In the genomic region with DNA sequence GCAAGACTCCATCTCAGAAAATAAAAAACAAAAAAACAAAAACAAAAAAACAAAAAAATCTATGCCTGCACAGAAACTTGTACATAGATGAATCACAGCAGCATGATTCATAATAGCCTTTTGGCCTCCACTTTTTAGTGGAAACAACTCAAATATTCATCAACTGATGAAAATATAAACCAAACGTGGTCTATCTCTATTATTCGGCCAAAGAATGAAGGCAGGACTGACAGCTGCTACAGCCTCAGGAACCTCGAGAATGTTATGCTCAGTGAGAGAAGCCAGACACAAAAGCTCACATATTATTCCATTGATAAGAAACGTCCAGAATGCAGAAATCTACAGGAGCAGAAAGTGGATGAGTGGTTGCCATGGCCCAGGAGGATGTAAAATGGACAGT, we compare ENCODE assay signal across 19 cellular contexts. TPM values are rescaled to one million over a fixed set of nuclear protein-coding genes. Genes with fewer than 3 reads are reported as not detected.
A peak's percentile ranks its signal among the peaks of the same experiment; 100 is the strongest.
DNase-seq lines count a peak whose midpoint lies in the region; ATAC-seq, FAIRE-seq and TF ChIP-seq lines count a peak whose summit lies in the region.
"Had no signal": no experiment of that assay in that cellular context is flagged by ENCODE, and none has a peak within 500 bp of the region (broad histone marks: within the 10 kb centered on the region; RNA-seq: fewer than 3 reads in every experiment).

No MANE protein-coding gene starts in this region.

- WGBS in thyroid gland, 2 donors, result 48 to 57% methylated on average over 4 of the region's 4 CpGs

- H3K9me2 ChIP-seq in HCT116 (ENCODE audit: insufficient read depth), result no peaks in the 10 kb centered on the region

- H3K36me3 Mint-ChIP-seq in astrocyte (ENCODE audit: low read depth, unreplicated experiment), result no peaks in the 10 kb centered on the region
- H3K36me3 Mint-ChIP-seq in activated CD8-positive, alpha-beta T cell treated with anti-CD3 and anti-CD28 coated beads, Interleukin-2, amount 10 ng/mL, durations not matched to agents 7 days and 5 days (ENCODE audit: low read depth), result no peaks in the 10 kb centered on the region
- H3K36me3 Mint-ChIP-seq: CD14-positive monocyte; stimulated activated effector memory CD8-positive, alpha-beta T cell treated with anti-CD3 and anti-CD28 coated beads, Interleukin-12 subunit alpha, Interleukin-12 subunit beta, amount 100 ng/mL, for 72 hours had no signal

- CTCF ChIA-PET in HCT116 (lab: Charles Lee), result no interaction called here
- CTCF ChIA-PET in activated CD8-positive, alpha-beta T cell treated with anti-CD3 and anti-CD28 coated beads, Interleukin-2, amount 10 ng/mL, durations not matched to agents 7 days and 5 days (lab: Charles Lee), result no interaction called here

- BruUV-seq in HCT116 (replicated peaks; lab: Mats Ljungman, UMichigan), result no TSS peak

- peak overlapping the region; percentile 39; the same call in 1 of the 2 replicates for H3K27ac ChIP-seq in HCT116 (ENCODE audit: low read depth, low read length)
- peak overlapping the region; percentile 16 for H3K27ac ChIP-seq in astrocyte (ENCODE audit: low read depth, low read length)
- peak overlapping the region; percentile 16 to 92 (median 49) for H3K27ac ChIP-seq in thyroid gland
- no peak overlapping the region for H3K27ac ChIP-seq in effector memory CD4-positive, alpha-beta T cell (ENCODE audit: insufficient read depth, low read length, poor library complexity, severe bottlenecking)
- H3K27ac ChIP-seq: SK-N-MC had no signal

- no peak overlapping the region for H3K4me3 Mint-ChIP-seq in astrocyte (ENCODE audit: unreplicated experiment)
- H3K4me3 Mint-ChIP-seq in activated CD8-positive, alpha-beta T cell treated with anti-CD3 and anti-CD28 coated beads, Interleukin-2, amount 10 ng/mL, durations not matched to agents 7 days and 5 days, result no peak overlapping the region
- H3K4me3 Mint-ChIP-seq: activated T-cell treated with anti-CD3 and anti-CD28 coated beads, Interleukin-2, amount 50 U/mL, for 72 hours; CD14-positive monocyte; stimulated activated effector memory CD8-positive, alpha-beta T cell treated with anti-CD3 and anti-CD28 coated beads, Interleukin-12 subunit alpha, Interleukin-12 subunit beta, amount 100 ng/mL, for 72 hours had no signal

- H2AFZ ChIP-seq in HCT116 (ENCODE audit: low read depth, low read length, poor library complexity, severe bottlenecking) (no peak overlapping the region), astrocyte (ENCODE audit: low read depth, low read length) (no peak overlapping the region)

- TF ChIP-seq CTCF in HCT116 (IDR thresholded peaks at IDR 0.05 in 2 of 3, conservative IDR thresholded peaks at IDR 0.05 in 1 of 3; ENCODE audit: borderline replicate concordance in 1 of 3, insufficient read depth in 1 of 3, low read depth in 2 of 3, low read length in 2 of 3) (no peak), astrocyte (IDR thresholded peaks at IDR 0.05; ENCODE audit: insufficient read depth, low read depth, low read length) (no peak), thyroid gland (IDR thresholded peaks at IDR 0.05) (no peak)

- intact Hi-C loops in HCT116 (cut with micrococcal nuclease), result no loop called here
- intact Hi-C loops in thyroid gland (cut with DNase I), result no loop called here

- H3K79me2 ChIP-seq in HCT116 (ENCODE audit: insufficient read depth, low read length) (no peaks in the 10 kb centered on the region), astrocyte (ENCODE audit: insufficient read depth, low read length) (no peaks in the 10 kb centered on the region)

- H3K4me2 ChIP-seq in HCT116 (ENCODE audit: low read length) (peak overlapping the region; percentile 90), astrocyte (ENCODE audit: low read length) (peak overlapping the region; percentile 4)

- TF ChIP-seq POLR2A in HCT116 (IDR thresholded peaks at IDR 0.05; ENCODE audit: borderline replicate concordance, extremely low read depth, insufficient read depth, insufficient read length) (no peak), thyroid gland (IDR thresholded peaks at IDR 0.05) (no peak)

- H3K9ac ChIP-seq in HCT116 (ENCODE audit: low read length), result peak overlapping the region; percentile 18; the same call in 1 of the 2 replicates
- H3K9ac ChIP-seq in astrocyte (ENCODE audit: low read length), result no peak overlapping the region

- POLR2A ChIA-PET in HCT116 (lab: Charles Lee), result interaction anchor here (1.1 kb wide), 1 partner anchor 26 kb away, joined by 3 read pairs; no protein-coding TSS in a partner anchor
- POLR2A ChIA-PET in activated CD8-positive, alpha-beta T cell treated with anti-CD3 and anti-CD28 coated beads, Interleukin-2, amount 10 ng/mL, durations not matched to agents 7 days and 5 days (lab: Charles Lee), result no interaction called here

- RAD21 ChIA-PET in HCT116 (lab: Charles Lee; ENCODE audit: low non-redundant PET in 1 of 2, low total read pairs in 2 of 2, uncharacterized antibody in 2 of 2, unreplicated experiment in 2 of 2), result no interaction called here

- H3K4me1 ChIP-seq in HCT116 (ENCODE audit: control insufficient read depth in 1 of 2, insufficient read depth in 2 of 2, low read length in 2 of 2) (peaks cover 50 to 64% of the 10 kb centered on the region in 2 experiments), astrocyte (ENCODE audit: insufficient read depth, low read length) (peaks cover 20% of the 10 kb centered on the region), thyroid gland (peaks cover 14 to 42% of the 10 kb centered on the region in 2 donors)
- no peaks in the 10 kb centered on the region for H3K4me1 ChIP-seq in effector memory CD4-positive, alpha-beta T cell (ENCODE audit: control insufficient read depth, insufficient read depth, low read length, poor library complexity, severe bottlenecking)

- H4K20me1 ChIP-seq in HCT116 (ENCODE audit: insufficient read depth), result no peaks in the 10 kb centered on the region
- no peaks in the 10 kb centered on the region for H4K20me1 ChIP-seq in astrocyte (ENCODE audit: insufficient read depth, low read length)

- no peak for TF ChIP-seq RAD21 in HCT116 (IDR thresholded peaks at IDR 0.05; ENCODE audit: low read depth)

- no peaks in the 10 kb centered on the region for H3K9me3 Mint-ChIP-seq in astrocyte (ENCODE audit: unreplicated experiment)
- no peaks in the 10 kb centered on the region for H3K9me3 Mint-ChIP-seq in activated CD8-positive, alpha-beta T cell treated with anti-CD3 and anti-CD28 coated beads, Interleukin-2, amount 10 ng/mL, durations not matched to agents 7 days and 5 days (ENCODE audit: insufficient read depth)
- H3K9me3 Mint-ChIP-seq: activated T-cell treated with anti-CD3 and anti-CD28 coated beads, Interleukin-2, amount 50 U/mL, for 72 hours; CD14-positive monocyte; stimulated activated effector memory CD8-positive, alpha-beta T cell treated with anti-CD3 and anti-CD28 coated beads, Interleukin-12 subunit alpha, Interleukin-12 subunit beta, amount 100 ng/mL, for 72 hours had no signal

- H3K27me3 ChIP-seq in HCT116 (ENCODE audit: insufficient read depth, low read length) (no peaks in the 10 kb centered on the region), astrocyte (ENCODE audit: insufficient read depth, low read length) (no peaks in the 10 kb centered on the region), thyroid gland (no peaks in the 10 kb centered on the region)
- H3K27me3 ChIP-seq in effector memory CD4-positive, alpha-beta T cell (replicated peaks; ENCODE audit: control insufficient read depth, insufficient read depth, low read length, poor library complexity, severe bottlenecking), result no peaks in the 10 kb centered on the region

- H3K27ac Mint-ChIP-seq in astrocyte (ENCODE audit: unreplicated experiment), result peak overlapping the region; percentile 38
- H3K27ac Mint-ChIP-seq in activated CD8-positive, alpha-beta T cell treated with anti-CD3 and anti-CD28 coated beads, Interleukin-2, amount 10 ng/mL, durations not matched to agents 7 days and 5 days, result no peak overlapping the region
- H3K27ac Mint-ChIP-seq: activated T-cell treated with anti-CD3 and anti-CD28 coated beads, Interleukin-2, amount 50 U/mL, for 72 hours; CD14-positive monocyte; stimulated activated effector memory CD8-positive, alpha-beta T cell treated with anti-CD3 and anti-CD28 coated beads, Interleukin-12 subunit alpha, Interleukin-12 subunit beta, amount 100 ng/mL, for 72 hours had no signal

- H3K27me3 Mint-ChIP-seq in astrocyte (ENCODE audit: low read depth, unreplicated experiment), result no peaks in the 10 kb centered on the region
- H3K27me3 Mint-ChIP-seq in activated CD8-positive, alpha-beta T cell treated with anti-CD3 and anti-CD28 coated beads, Interleukin-2, amount 10 ng/mL, durations not matched to agents 7 days and 5 days (ENCODE audit: low read depth), result no peaks in the 10 kb centered on the region

- FAIRE-seq in astrocyte (lab: Jason Lieb, UNC), result peak; percentile 34
- FAIRE-seq: islet of Langerhans, K562 had no signal

- H3K4me1 Mint-ChIP-seq in astrocyte (ENCODE audit: low read depth, unreplicated experiment), result peaks cover 16% of the 10 kb centered on the region
- H3K4me1 Mint-ChIP-seq in activated CD8-positive, alpha-beta T cell treated with anti-CD3 and anti-CD28 coated beads, Interleukin-2, amount 10 ng/mL, durations not matched to agents 7 days and 5 days (ENCODE audit: low read depth), result no peaks in the 10 kb centered on the region
- H3K4me1 Mint-ChIP-seq: CD14-positive monocyte; stimulated activated effector memory CD8-positive, alpha-beta T cell treated with anti-CD3 and anti-CD28 coated beads, Interleukin-12 subunit alpha, Interleukin-12 subunit beta, amount 100 ng/mL, for 72 hours had no signal

- H3K9me3 ChIP-seq in HCT116 (ENCODE audit: control insufficient read depth in 1 of 2, insufficient read depth in 1 of 2, low read depth in 1 of 2, low read length in 2 of 2), result no peaks in the 10 kb centered on the region
- H3K9me3 ChIP-seq in astrocyte (ENCODE audit: insufficient read depth, low read depth, low read length), result peaks cover 2% of the 10 kb centered on the region
- no peaks in the 10 kb centered on the region for H3K9me3 ChIP-seq in thyroid gland
- no peaks in the 10 kb centered on the region for H3K9me3 ChIP-seq in effector memory CD4-positive, alpha-beta T cell (ENCODE audit: control insufficient read depth, low read length)

- H3K4me3 ChIP-seq in HCT116 (replicated peaks in 1 of 2; ENCODE audit: low read depth in 1 of 2, low read length in 2 of 2), result peak overlapping the region in 1 of 2 experiments; percentile 12; a peak in 1 of 4 replicates
- no peak overlapping the region for H3K4me3 ChIP-seq in astrocyte (ENCODE audit: insufficient read depth, low read depth, low read length)
- no peak overlapping the region for H3K4me3 ChIP-seq in thyroid gland (replicated peaks in 1 of 3)
- no peak overlapping the region for H3K4me3 ChIP-seq in effector memory CD4-positive, alpha-beta T cell (ENCODE audit: insufficient read depth, low read depth, low read length, poor library complexity, severe bottlenecking)
- H3K4me3 ChIP-seq: K562, SK-N-MC had no signal

- H3K36me3 ChIP-seq in HCT116 (ENCODE audit: control insufficient read depth in 1 of 2, insufficient read depth in 2 of 2, low read length in 2 of 2) (no peaks in the 10 kb centered on the region), astrocyte (ENCODE audit: insufficient read depth, low read length) (no peaks in the 10 kb centered on the region), thyroid gland (no peaks in the 10 kb centered on the region)
- no peaks in the 10 kb centered on the region for H3K36me3 ChIP-seq in effector memory CD4-positive, alpha-beta T cell (ENCODE audit: control insufficient read depth, insufficient read depth, low read length)

- no peak for ATAC-seq in HCT116
- ATAC-seq in activated CD8-positive, alpha-beta T cell treated with anti-CD3 and anti-CD28 coated beads, Interleukin-2, amount 10 ng/mL, durations not matched to agents 7 days and 5 days, result no peak
- ATAC-seq: activated T-cell treated with anti-CD3 and anti-CD28 coated beads, Interleukin-2, amount 50 U/mL, for 72 hours; K562; stimulated activated effector memory CD8-positive, alpha-beta T cell treated with anti-CD3 and anti-CD28 coated beads, Interleukin-12 subunit alpha, Interleukin-12 subunit beta, amount 100 ng/mL, for 72 hours had no signal

- DNase-seq in HCT116 (ENCODE audit: low read depth, low spot score) (no peak), astrocyte (ENCODE audit: low read depth) (peak; percentile 72), foreskin melanocyte (peak; percentile 24), thyroid gland (no peak), NCI-H526 (lab: John Stamatoyannopoulos, UW) (no peak)
- no peak for DNase-seq in effector memory CD4-positive, alpha-beta T cell
- DNase-seq in activated CD8-positive, alpha-beta T cell treated with anti-CD3 and anti-CD28 coated beads, Interleukin-2, amount 10 ng/mL, durations not matched to agents 7 days and 5 days, result no peak
- DNase-seq: activated CD4-positive, alpha-beta T cell treated with anti-CD3 and anti-CD28 coated beads, Interleukin-2, amount 50 U/mL, for 48 hours; activated T-cell treated with anti-CD3 and anti-CD28 coated beads, Interleukin-2, amount 50 U/mL, for 72 hours; DMS79 treated with DMSO at 0.1 percent for 48 hours; NCI-H1417 treated with DMSO at 0.1 percent for 48 hours; NCI-H446; nucleus accumbens had no signal

RNA-seq across cellular contexts. Expression of a gene that starts 19.8 kb away (rescaled TPM):
- total RNA-seq in HCT116 (2021; ENCODE audit: unreplicated experiment), result 56.4 TPM
- 55.1 and 61.6 TPM in 2 replicates for polyA plus RNA-seq in HCT116 (2012)
- total RNA-seq in astrocyte, result 5.8 and 12.3 TPM in 2 replicates
- 10 to 100 TPM; 55.5 to 84.9 (median 72.0) TPM for total RNA-seq in thyroid gland
- total RNA-seq in activated CD8-positive, alpha-beta T cell treated with anti-CD3 and anti-CD28 coated beads, Interleukin-2, amount 10 ng/mL, durations not matched to agents 7 days and 5 days, result not detected

RNA-seq across cellular contexts. Expression of a gene that starts 41.0 kb away (rescaled TPM):
- 0.27 TPM for total RNA-seq in HCT116 (2021; ENCODE audit: unreplicated experiment)
- polyA plus RNA-seq in HCT116 (2012), result 0.17 and 0.20 TPM in 2 replicates
- 0.12 and 0.32 TPM in 2 replicates for total RNA-seq in astrocyte
- total RNA-seq in thyroid gland, result under 1 TPM; 0.11 to 0.33 (median 0.21) TPM
- total RNA-seq in activated CD8-positive, alpha-beta T cell treated with anti-CD3 and anti-CD28 coated beads, Interleukin-2, amount 10 ng/mL, durations not matched to agents 7 days and 5 days, result not detected
- total RNA-seq: K562, ureter had no signal

Comparison
In these comparisons a context has a peak if more than half of its experiments do, and no peak if none do; other contexts are left out.
1. DNase-seq: peak in astrocyte (single experiment) and foreskin melanocyte (single experiment); none in HCT116 (single experiment), thyroid gland (0 of 2), effector memory CD4-positive, alpha-beta T cell (0 of 3), NCI-H526 (0 of 2) and activated CD8-positive, alpha-beta T cell treated with anti-CD3 and anti-CD28 coated beads, Interleukin-2, amount 10 ng/mL, durations not matched to agents 7 days and 5 days (single experiment).